1 cellular context compared by ENCODE assay signal in genomic region chr1:205318231-205318991, GRCh38.
TF ChIP-seq lines count a peak whose summit lies in the region.

No MANE protein-coding gene starts in this region.

TF ChIP-seq in HepG2, 621 proteins besides CTCF, POLR2A, EP300 and RAD21 (continued from another document and continues in another):
- TF ChIP-seq, protein P1, sequence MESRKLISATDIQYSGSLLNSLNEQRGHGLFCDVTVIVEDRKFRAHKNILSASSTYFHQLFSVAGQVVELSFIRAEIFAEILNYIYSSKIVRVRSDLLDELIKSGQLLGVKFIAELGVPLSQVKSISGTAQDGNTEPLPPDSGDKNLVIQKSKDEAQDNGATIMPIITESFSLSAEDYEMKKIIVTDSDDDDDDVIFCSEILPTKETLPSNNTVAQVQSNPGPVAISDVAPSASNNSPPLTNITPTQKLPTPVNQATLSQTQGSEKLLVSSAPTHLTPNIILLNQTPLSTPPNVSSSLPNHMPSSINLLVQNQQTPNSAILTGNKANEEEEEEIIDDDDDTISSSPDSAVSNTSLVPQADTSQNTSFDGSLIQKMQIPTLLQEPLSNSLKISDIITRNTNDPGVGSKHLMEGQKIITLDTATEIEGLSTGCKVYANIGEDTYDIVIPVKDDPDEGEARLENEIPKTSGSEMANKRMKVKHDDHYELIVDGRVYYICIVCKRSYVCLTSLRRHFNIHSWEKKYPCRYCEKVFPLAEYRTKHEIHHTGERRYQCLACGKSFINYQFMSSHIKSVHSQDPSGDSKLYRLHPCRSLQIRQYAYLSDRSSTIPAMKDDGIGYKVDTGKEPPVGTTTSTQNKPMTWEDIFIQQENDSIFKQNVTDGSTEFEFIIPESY (CRISPR knock-in tag; IDR thresholded peaks at IDR 0.05) = no peak
- TF ChIP-seq ZNF143 (CRISPR knock-in tag; IDR thresholded peaks at IDR 0.05) (no peak), HINFP (CRISPR knock-in tag; IDR thresholded peaks at IDR 0.05; ENCODE audit: low read depth) (no peak), ZNF660 (CRISPR knock-in tag; IDR thresholded peaks at IDR 0.05; ENCODE audit: borderline replicate concordance, low read depth) (no peak), ZNF569 (CRISPR knock-in tag; IDR thresholded peaks at IDR 0.05; ENCODE audit: borderline replicate concordance) (no peak), ATM (IDR thresholded peaks at IDR 0.05; ENCODE audit: borderline replicate concordance) (no peak), PRDM15 (CRISPR knock-in tag; IDR thresholded peaks at IDR 0.05) (no peak), SMAD3 (CRISPR knock-in tag; IDR thresholded peaks at IDR 0.05) (no peak), GABPB1 (CRISPR knock-in tag; IDR thresholded peaks at IDR 0.05) (no peak), FOXA3 (CRISPR knock-in tag; IDR thresholded peaks at IDR 0.05) (peak; percentile 67), ATRX (CRISPR knock-in tag; IDR thresholded peaks at IDR 0.05; ENCODE audit: borderline replicate concordance) (no peak), HOXD1 (CRISPR knock-in tag; IDR thresholded peaks at IDR 0.05) (no peak), SSRP1 (CRISPR knock-in tag; IDR thresholded peaks at IDR 0.05) (no peak), SMARCC2 (IDR thresholded peaks at IDR 0.05) (no peak), ZNF253 (CRISPR knock-in tag; IDR thresholded peaks at IDR 0.05; ENCODE audit: borderline replicate concordance) (no peak), MLLT10 (CRISPR knock-in tag; IDR thresholded peaks at IDR 0.05) (no peak), MXI1 (IDR thresholded peaks at IDR 0.05; ENCODE audit: borderline replicate concordance, low read depth, low read length) (no peak), ZNF761 (CRISPR knock-in tag; conservative IDR thresholded peaks at IDR 0.05) (no peak), SAP130 (CRISPR knock-in tag; IDR thresholded peaks at IDR 0.05; ENCODE audit: low read depth) (peak; percentile 78), FOXO1 (CRISPR knock-in tag; IDR thresholded peaks at IDR 0.05) (no peak), PAWR (CRISPR knock-in tag; IDR thresholded peaks at IDR 0.05; ENCODE audit: borderline replicate concordance) (no peak), ZNF512 (CRISPR knock-in tag; IDR thresholded peaks at IDR 0.05) (no peak), RFX1 (IDR thresholded peaks at IDR 0.05) (no peak), HNRNPUL1 (IDR thresholded peaks at IDR 0.05; ENCODE audit: low read depth, low read length) (no peak), HNRNPL (IDR thresholded peaks at IDR 0.05; ENCODE audit: low read depth, low read length) (no peak), SKIL (CRISPR knock-in tag; IDR thresholded peaks at IDR 0.05; ENCODE audit: borderline replicate concordance) (0 out of 2 replicates have a peak, but pooled peaks have one; percentile 24), ZNF792 (CRISPR knock-in tag; IDR thresholded peaks at IDR 0.05) (no peak), ZNF101 (CRISPR knock-in tag; IDR thresholded peaks at IDR 0.05; ENCODE audit: borderline replicate concordance, low read depth) (no peak), JARID2 (CRISPR knock-in tag; IDR thresholded peaks at IDR 0.05; ENCODE audit: insufficient replicate concordance) (no peak), RNF2 (conservative IDR thresholded peaks at IDR 0.05; ENCODE audit: low read depth) (no peak), MED8 (CRISPR knock-in tag; IDR thresholded peaks at IDR 0.05; ENCODE audit: insufficient replicate concordance) (no peak), ZMYM3 (CRISPR knock-in tag; IDR thresholded peaks at IDR 0.05) (no peak), TAF1 (CRISPR knock-in tag; IDR thresholded peaks at IDR 0.05) (peak; percentile 14; the same call in 1 of the 2 replicates), GPN1 (CRISPR knock-in tag; IDR thresholded peaks at IDR 0.05; ENCODE audit: borderline replicate concordance) (no peak), KLF12 (CRISPR knock-in tag; IDR thresholded peaks at IDR 0.05; ENCODE audit: borderline replicate concordance) (no peak), NR1H2 (CRISPR knock-in tag; IDR thresholded peaks at IDR 0.05; ENCODE audit: borderline replicate concordance, low read depth) (no peak), GTF3A (CRISPR knock-in tag; conservative IDR thresholded peaks at IDR 0.05) (no peak)
- TF ChIP-seq, protein P2, sequence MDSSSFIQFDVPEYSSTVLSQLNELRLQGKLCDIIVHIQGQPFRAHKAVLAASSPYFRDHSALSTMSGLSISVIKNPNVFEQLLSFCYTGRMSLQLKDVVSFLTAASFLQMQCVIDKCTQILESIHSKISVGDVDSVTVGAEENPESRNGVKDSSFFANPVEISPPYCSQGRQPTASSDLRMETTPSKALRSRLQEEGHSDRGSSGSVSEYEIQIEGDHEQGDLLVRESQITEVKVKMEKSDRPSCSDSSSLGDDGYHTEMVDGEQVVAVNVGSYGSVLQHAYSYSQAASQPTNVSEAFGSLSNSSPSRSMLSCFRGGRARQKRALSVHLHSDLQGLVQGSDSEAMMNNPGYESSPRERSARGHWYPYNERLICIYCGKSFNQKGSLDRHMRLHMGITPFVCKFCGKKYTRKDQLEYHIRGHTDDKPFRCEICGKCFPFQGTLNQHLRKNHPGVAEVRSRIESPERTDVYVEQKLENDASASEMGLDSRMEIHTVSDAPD (CRISPR knock-in tag; IDR thresholded peaks at IDR 0.05) = 0 out of 2 replicates have a peak, but pooled peaks have one; percentile 30
- TF ChIP-seq, protein P3, sequence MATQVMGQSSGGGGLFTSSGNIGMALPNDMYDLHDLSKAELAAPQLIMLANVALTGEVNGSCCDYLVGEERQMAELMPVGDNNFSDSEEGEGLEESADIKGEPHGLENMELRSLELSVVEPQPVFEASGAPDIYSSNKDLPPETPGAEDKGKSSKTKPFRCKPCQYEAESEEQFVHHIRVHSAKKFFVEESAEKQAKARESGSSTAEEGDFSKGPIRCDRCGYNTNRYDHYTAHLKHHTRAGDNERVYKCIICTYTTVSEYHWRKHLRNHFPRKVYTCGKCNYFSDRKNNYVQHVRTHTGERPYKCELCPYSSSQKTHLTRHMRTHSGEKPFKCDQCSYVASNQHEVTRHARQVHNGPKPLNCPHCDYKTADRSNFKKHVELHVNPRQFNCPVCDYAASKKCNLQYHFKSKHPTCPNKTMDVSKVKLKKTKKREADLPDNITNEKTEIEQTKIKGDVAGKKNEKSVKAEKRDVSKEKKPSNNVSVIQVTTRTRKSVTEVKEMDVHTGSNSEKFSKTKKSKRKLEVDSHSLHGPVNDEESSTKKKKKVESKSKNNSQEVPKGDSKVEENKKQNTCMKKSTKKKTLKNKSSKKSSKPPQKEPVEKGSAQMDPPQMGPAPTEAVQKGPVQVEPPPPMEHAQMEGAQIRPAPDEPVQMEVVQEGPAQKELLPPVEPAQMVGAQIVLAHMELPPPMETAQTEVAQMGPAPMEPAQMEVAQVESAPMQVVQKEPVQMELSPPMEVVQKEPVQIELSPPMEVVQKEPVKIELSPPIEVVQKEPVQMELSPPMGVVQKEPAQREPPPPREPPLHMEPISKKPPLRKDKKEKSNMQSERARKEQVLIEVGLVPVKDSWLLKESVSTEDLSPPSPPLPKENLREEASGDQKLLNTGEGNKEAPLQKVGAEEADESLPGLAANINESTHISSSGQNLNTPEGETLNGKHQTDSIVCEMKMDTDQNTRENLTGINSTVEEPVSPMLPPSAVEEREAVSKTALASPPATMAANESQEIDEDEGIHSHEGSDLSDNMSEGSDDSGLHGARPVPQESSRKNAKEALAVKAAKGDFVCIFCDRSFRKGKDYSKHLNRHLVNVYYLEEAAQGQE (IDR thresholded peaks at IDR 0.05; ENCODE audit: borderline replicate concordance in 1 of 2, low read depth in 1 of 2, low read length in 2 of 2) = peak in 1 of 2 experiments; percentile 21; a peak in 1 of 4 replicates
- TF ChIP-seq, protein P4, sequence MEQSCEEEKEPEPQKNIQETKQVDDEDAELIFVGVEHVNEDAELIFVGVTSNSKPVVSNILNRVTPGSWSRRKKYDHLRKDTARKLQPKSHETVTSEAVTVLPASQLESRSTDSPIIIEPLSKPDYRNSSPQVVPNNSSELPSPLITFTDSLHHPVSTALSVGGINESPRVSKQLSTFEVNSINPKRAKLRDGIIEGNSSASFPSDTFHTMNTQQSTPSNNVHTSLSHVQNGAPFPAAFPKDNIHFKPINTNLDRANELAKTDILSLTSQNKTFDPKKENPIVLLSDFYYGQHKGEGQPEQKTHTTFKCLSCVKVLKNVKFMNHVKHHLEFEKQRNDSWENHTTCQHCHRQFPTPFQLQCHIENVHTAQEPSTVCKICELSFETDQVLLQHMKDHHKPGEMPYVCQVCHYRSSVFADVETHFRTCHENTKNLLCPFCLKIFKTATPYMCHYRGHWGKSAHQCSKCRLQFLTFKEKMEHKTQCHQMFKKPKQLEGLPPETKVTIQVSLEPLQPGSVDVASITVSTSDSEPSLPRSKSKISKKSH (CRISPR knock-in tag; IDR thresholded peaks at IDR 0.05; ENCODE audit: borderline replicate concordance) = no peak
- TF ChIP-seq, protein P5, sequence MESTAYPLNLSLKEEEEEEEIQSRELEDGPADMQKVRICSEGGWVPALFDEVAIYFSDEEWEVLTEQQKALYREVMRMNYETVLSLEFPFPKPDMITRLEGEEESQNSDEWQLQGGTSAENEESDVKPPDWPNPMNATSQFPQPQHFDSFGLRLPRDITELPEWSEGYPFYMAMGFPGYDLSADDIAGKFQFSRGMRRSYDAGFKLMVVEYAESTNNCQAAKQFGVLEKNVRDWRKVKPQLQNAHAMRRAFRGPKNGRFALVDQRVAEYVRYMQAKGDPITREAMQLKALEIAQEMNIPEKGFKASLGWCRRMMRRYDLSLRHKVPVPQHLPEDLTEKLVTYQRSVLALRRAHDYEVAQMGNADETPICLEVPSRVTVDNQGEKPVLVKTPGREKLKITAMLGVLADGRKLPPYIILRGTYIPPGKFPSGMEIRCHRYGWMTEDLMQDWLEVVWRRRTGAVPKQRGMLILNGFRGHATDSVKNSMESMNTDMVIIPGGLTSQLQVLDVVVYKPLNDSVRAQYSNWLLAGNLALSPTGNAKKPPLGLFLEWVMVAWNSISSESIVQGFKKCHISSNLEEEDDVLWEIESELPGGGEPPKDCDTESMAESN (CRISPR knock-in tag; conservative IDR thresholded peaks at IDR 0.05) = no peak
- TF ChIP-seq, protein P6, sequence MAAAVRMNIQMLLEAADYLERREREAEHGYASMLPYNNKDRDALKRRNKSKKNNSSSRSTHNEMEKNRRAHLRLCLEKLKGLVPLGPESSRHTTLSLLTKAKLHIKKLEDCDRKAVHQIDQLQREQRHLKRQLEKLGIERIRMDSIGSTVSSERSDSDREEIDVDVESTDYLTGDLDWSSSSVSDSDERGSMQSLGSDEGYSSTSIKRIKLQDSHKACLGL (CRISPR knock-in tag; IDR thresholded peaks at IDR 0.05) = no peak
- TF ChIP-seq, protein P7, sequence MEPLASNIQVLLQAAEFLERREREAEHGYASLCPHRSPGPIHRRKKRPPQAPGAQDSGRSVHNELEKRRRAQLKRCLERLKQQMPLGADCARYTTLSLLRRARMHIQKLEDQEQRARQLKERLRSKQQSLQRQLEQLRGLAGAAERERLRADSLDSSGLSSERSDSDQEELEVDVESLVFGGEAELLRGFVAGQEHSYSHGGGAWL (CRISPR knock-in tag; IDR thresholded peaks at IDR 0.05) = no peak
